Comparison of ENCODE assay signal across 24 cellular contexts in genomic region chr6:11803596-11803981, GRCh38.
"Had no signal": no experiment of that assay in that cellular context is flagged by ENCODE, and none has a peak within 500 bp of the region (broad histone marks: within the 10 kb centered on the region; RNA-seq: fewer than 3 reads in every experiment).

No MANE protein-coding gene starts in this region.

- H3K4me3 ChIP-seq: lower lobe of right lung, prostate gland, skin epidermis had no signal

- H3K27me3 ChIP-seq: brain microvascular endothelial cell had no signal

- H3K4me1 ChIP-seq: prostate gland had no signal

- DNase-seq: activated CD4-positive, alpha-beta memory T cell treated with anti-CD3 and anti-CD28 coated beads, Interleukin-2, amount 10 ng/mL, durations not matched to agents 7 days and 5 days; activated CD4-positive, alpha-beta T cell treated with anti-CD3 and anti-CD28 coated beads for 1 hour; activated CD4-positive, alpha-beta T cell treated with anti-CD3 and anti-CD28 coated beads, Interleukin-2, amount 10 ng/mL, durations not matched to agents 7 days and 5 days; activated CD8-positive, alpha-beta memory T cell treated with anti-CD3 and anti-CD28 coated beads, Interleukin-2, amount 50 U/mL, for 48 hours; activated gamma-delta T cell; activated naive CD4-positive, alpha-beta T cell treated with anti-CD3 and anti-CD28 coated beads, Interleukin-2, amount 10 ng/mL, durations not matched to agents 7 days and 5 days; activated naive CD8-positive, alpha-beta T cell treated with anti-CD3 and anti-CD28 coated beads, Interleukin-2, amount 10 ng/mL, durations not matched to agents 7 days and 5 days; activated T-cell treated with anti-CD3 and anti-CD28 coated beads, Interleukin-2, amount 50 U/mL, for 24 hours; brain microvascular endothelial cell; endodermal cell; head of caudate nucleus; lower lobe of right lung; retina; stimulated activated CD4-positive, alpha-beta T cell treated with anti-CD3 and anti-CD28 coated beads, Interleukin-1b, Interleukin-23, amount 100 ng/mL, for 48 hours; stimulated activated CD4-positive, alpha-beta T cell treated with anti-CD3 and anti-CD28 coated beads, Interleukin-4, amount 100 ng/mL, for 4 hours; stimulated activated CD8-positive, alpha-beta memory T cell treated with anti-CD3 and anti-CD28 coated beads, Interleukin-4, amount 100 ng/mL, for 48 hours; stimulated activated naive CD8-positive, alpha-beta T cell treated with anti-CD3 and anti-CD28 coated beads, Interleukin-15, amount 100 ng/mL, for 72 hours; substantia nigra; T-helper 17 cell had no signal

- H3K36me3 ChIP-seq: brain microvascular endothelial cell, lower lobe of right lung, prostate gland had no signal

- H3K27ac ChIP-seq: brain microvascular endothelial cell, lower lobe of right lung, prostate gland had no signal

- ATAC-seq: sciatic nerve; stimulated activated memory B cell treated with anti-CD40 and anti-IgM and Interleukin-4, amounts not matched to agents 10 μg/mL and 1 μg/mL and 100 μg/mL, for 72 hours; stimulated activated naive CD8-positive, alpha-beta T cell treated with anti-CD3 and anti-CD28 coated beads, Interleukin-15, amount 100 ng/mL, for 72 hours; T-helper 17 cell; WTC11 had no signal

- H3K9me3 ChIP-seq: lower lobe of right lung, prostate gland had no signal
